Comparison of ENCODE assay signal across 8 cellular contexts in the genomic region with DNA sequence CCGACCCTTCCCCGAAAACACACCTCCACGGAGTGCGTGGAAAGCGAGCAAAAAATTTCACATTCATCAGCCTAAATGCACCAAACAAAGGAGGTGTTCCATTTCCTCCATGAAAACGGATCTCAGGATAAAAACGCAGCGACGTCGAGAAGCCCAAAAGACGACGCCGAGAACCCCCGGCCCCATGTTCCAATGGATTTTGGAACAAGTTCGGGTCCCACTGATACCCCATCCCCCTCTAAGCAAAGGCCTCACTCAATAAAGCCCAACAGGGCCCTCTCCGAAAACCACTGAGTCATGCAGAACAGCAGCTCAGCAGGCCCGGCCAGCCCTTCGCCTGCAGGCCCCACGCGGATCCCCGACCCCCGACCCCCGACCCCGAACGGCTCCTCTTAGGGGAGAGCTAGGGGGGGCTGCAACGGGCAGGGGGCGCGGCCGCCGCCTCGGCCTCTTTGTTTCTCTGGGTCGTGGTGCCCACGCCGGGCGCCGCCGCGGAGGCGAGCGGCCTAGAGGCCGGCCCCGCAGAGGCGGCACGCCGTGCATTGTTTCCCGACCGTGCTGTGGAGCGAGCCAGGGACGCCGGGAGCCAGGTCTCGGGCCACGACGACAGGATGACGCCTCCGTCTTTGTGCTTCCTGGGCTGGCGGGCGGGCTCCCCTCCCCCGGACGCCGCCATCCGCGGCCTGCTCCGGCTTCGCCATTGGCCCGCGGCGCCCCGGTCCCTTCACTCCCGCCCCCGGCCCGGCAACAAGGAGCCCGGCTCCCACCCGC. TPM values are rescaled to one million over a fixed set of nuclear protein-coding genes. Genes with fewer than 3 reads are reported as not detected.
DNase-seq lines count a peak whose midpoint lies in the region; ATAC-seq and TF ChIP-seq lines count a peak whose summit lies in the region.

No MANE protein-coding gene starts in this region.

- peaks cover 37% of the 10 kb centered on the region for H3K4me1 Mint-ChIP-seq in endodermal cell

- H3K36me3 ChIP-seq in endodermal cell (ENCODE audit: control insufficient read depth, insufficient read depth, low read length): peaks cover 38% of the 10 kb centered on the region

- WGBS in endodermal cell (ENCODE audit: insufficient coverage in 1 of 2, insufficient read length in 1 of 2), 2 experiments: 0% methylated on average over 31 to 72 of the region's 73 CpGs

- H3K9me3 ChIP-seq in endodermal cell (ENCODE audit: control insufficient read depth, low read length): no peaks in the 10 kb centered on the region

- peaks cover 10% of the 10 kb centered on the region for H3K4me1 ChIP-seq in endodermal cell (ENCODE audit: control insufficient read depth, insufficient read depth, low read length)

- peak overlapping the region; percentile 99 for H3K27ac ChIP-seq in endodermal cell (ENCODE audit: low read depth, low read length)

- H3K4me3 ChIP-seq in endodermal cell (ENCODE audit: low read length): peak overlapping the region; percentile 100

- ATAC-seq in HG02840 (IDR thresholded peaks at IDR 0.05; ENCODE audit: low FRiP score, unreplicated experiment): peak; percentile 51

- H3K27me3 Mint-ChIP-seq in endodermal cell (ENCODE audit: insufficient read depth): no peaks in the 10 kb centered on the region

- no peaks in the 10 kb centered on the region for H3K9me3 Mint-ChIP-seq in endodermal cell

- peak overlapping the region; percentile 89 for H3K4me3 Mint-ChIP-seq in endodermal cell

- TF ChIP-seq CTCF in endodermal cell (conservative IDR thresholded peaks at IDR 0.05): no peak

- peak overlapping the region; percentile 99 for H3K27ac Mint-ChIP-seq in endodermal cell

- H3K36me3 Mint-ChIP-seq in endodermal cell (ENCODE audit: low read depth): peaks cover 36% of the 10 kb centered on the region

- DNase-seq in SIG-M5 treated with dmso at 0.1 percent for 504 hours (lab: John Stamatoyannopoulos, UW; ENCODE audit: unreplicated experiment) (peak; percentile 29), SIG-M5 (lab: John Stamatoyannopoulos, UW) (no peak), NCI-H345 (lab: John Stamatoyannopoulos, UW) (peak; percentile 34), endodermal cell (peak; percentile 68), midbrain (lab: John Stamatoyannopoulos, UW) (peak; percentile 53)
- peak; percentile 72 for DNase-seq in activated CD8-positive, alpha-beta memory T cell treated with anti-CD3 and anti-CD28 coated beads, Interleukin-2, amount 50 U/mL, for 4 hours
- peak; percentile 49 to 58 for DNase-seq in stimulated activated CD8-positive, alpha-beta memory T cell treated with anti-CD3 and anti-CD28 coated beads, Interleukin-2, amount 100 ng/mL, for 48 hours (ENCODE audit: low read depth in 2 of 2)

- peak overlapping the region; percentile 98 for H3K9ac ChIP-seq in endodermal cell (ENCODE audit: extremely low read depth, low read length, poor library complexity, severe bottlenecking)

- H3K27me3 ChIP-seq in endodermal cell (ENCODE audit: control insufficient read depth, insufficient read depth, low read length, poor library complexity, severe bottlenecking): no peaks in the 10 kb centered on the region

RNA-seq across cellular contexts. Expression of gene ZFAND5, which starts 0.9 kb away (rescaled TPM):
- total RNA-seq in endodermal cell: 100 to 1,000 TPM; 121 to 137 TPM
- polyA plus RNA-seq in endodermal cell (2013, experiment 1 of 2): 192 TPM
- polyA plus RNA-seq in endodermal cell (2013, experiment 2 of 2): 169 TPM
